In genomic region chr3:114827495-114827894, GRCh38 we compare ENCODE assay signal across 8 cellular contexts.
A peak's percentile ranks its signal among the peaks of the same experiment; 100 is the strongest.
DNase-seq lines count a peak whose midpoint lies in the region; ATAC-seq and TF ChIP-seq lines count a peak whose summit lies in the region.

No MANE protein-coding gene starts in this region.

- H3K4me1 ChIP-seq in OCI-LY3 (ENCODE audit: low read length) = no peaks in the 10 kb centered on the region

- intact Hi-C loops in dorsolateral prefrontal cortex (cut with DNase I) = loop anchor here (2.0 to 10.0 kb wide), 4 partner anchors 265 to 867 kb away; no protein-coding TSS in a partner anchor

- H3K27ac ChIP-seq in OCI-LY3 (ENCODE audit: low read length) (no peak overlapping the region), dorsolateral prefrontal cortex (peak overlapping the region in 10 of 59 donors; percentile 2 to 47 (median 24))

- TF ChIP-seq CTCF in OCI-LY3 (IDR thresholded peaks at IDR 0.05; ENCODE audit: low read depth, low read length) = peak; percentile 89
- TF ChIP-seq CTCF in dorsolateral prefrontal cortex (IDR thresholded peaks at IDR 0.05 in 54 of 56, conservative IDR thresholded peaks at IDR 0.05 in 2 of 56; ENCODE audit: low read depth in 1 of 56, partially characterized antibody in 56 of 56) = peak; percentile 50 to 87 (median 71)

- in situ Hi-C loops in Caki2 (cut with HindIII; ENCODE audit: low pct_unique_long_range_greater_than_20kb, low sequenced_read_pairs) (no loop called here), KBM-7 (cut with MboI; ENCODE audit: low pct_unique_long_range_greater_than_20kb, low sequenced_read_pairs) (no loop called here)

- no peaks in the 10 kb centered on the region for H3K79me2 ChIP-seq in OCI-LY3 (ENCODE audit: low read length)

- H3K27me3 ChIP-seq in OCI-LY3 (ENCODE audit: low read depth, low read length) (0 out of 2 replicates have a peak, but pooled peaks cover 12% of the 10 kb centered on the region), dorsolateral prefrontal cortex (no peaks in the 10 kb centered on the region)

- no peaks in the 10 kb centered on the region for H3K9me3 ChIP-seq in OCI-LY3 (ENCODE audit: insufficient read depth, low read length)

- no peaks in the 10 kb centered on the region for H3K36me3 ChIP-seq in OCI-LY3 (replicated peaks; ENCODE audit: low read depth, low read length)

- no peak overlapping the region for H3K9ac ChIP-seq in OCI-LY3 (ENCODE audit: low read length)

- ATAC-seq in GM19372 (IDR thresholded peaks at IDR 0.05; ENCODE audit: low read depth, unreplicated experiment) (peak; percentile 76), GM21786 (IDR thresholded peaks at IDR 0.05; ENCODE audit: unreplicated experiment) (no peak)

- H4K20me1 ChIP-seq in OCI-LY3 (ENCODE audit: insufficient read depth, low read length) = no peaks in the 10 kb centered on the region

- no peak overlapping the region for H3K4me3 ChIP-seq in OCI-LY3 (ENCODE audit: low read length)
- H3K4me3 ChIP-seq in dorsolateral prefrontal cortex = no peak overlapping the region

- peak overlapping the region; percentile 10; the same call in 1 of the 2 replicates for H3K4me2 ChIP-seq in OCI-LY3 (ENCODE audit: low read length)

- no peak overlapping the region for H2AFZ ChIP-seq in OCI-LY3 (ENCODE audit: low read depth, low read length)

- peak; percentile 37 for DNase-seq in Caki2 (ENCODE audit: low read depth)
- DNase-seq in KBM-7 = peak; percentile 65
- no peak for DNase-seq in dorsolateral prefrontal cortex
- peak; percentile 79 for DNase-seq in midbrain (lab: John Stamatoyannopoulos, UW)
- DNase-seq in stimulated activated CD4-positive, alpha-beta T cell treated with anti-CD3 and anti-CD28 coated beads, Interleukin-1b, Interleukin-23, amount 100 ng/mL, for 48 hours = no peak

Comparison
In these comparisons a context has a peak if more than half of its experiments do, and no peak if none do; other contexts are left out.
1. DNase-seq: peak in Caki2 (single experiment), KBM-7 (single experiment) and midbrain (single experiment); none in dorsolateral prefrontal cortex (0 of 10) and stimulated activated CD4-positive, alpha-beta T cell treated with anti-CD3 and anti-CD28 coated beads, Interleukin-1b, Interleukin-23, amount 100 ng/mL, for 48 hours (single experiment).